Comparison of ENCODE assay signal across 8 cellular contexts in genomic region chr4:83535520-83535944, GRCh38. TPM values are rescaled to one million over a fixed set of nuclear protein-coding genes. Genes with fewer than 3 reads are reported as not detected.
DNase-seq lines count a peak whose midpoint lies in the region; ATAC-seq and TF ChIP-seq lines count a peak whose summit lies in the region.

No MANE protein-coding gene starts in this region.

- peak; percentile 61 for DNase-seq in D341Med (ENCODE audit: low spot score)
- DNase-seq in HuH-7.5 (ENCODE audit: low spot score), result peak; percentile 22
- peak; percentile 18 for DNase-seq in T-helper 2 cell treated with Interferon-gamma antibody and Interleukin-4, amounts not matched to agents 5 μg/mL and 100 μg/mL, for 36 hours (ENCODE audit: low spot score)
- peak; percentile 61 for DNase-seq in brain pericyte (ENCODE audit: low read depth, low spot score)
- DNase-seq in immature natural killer cell, result peak in 2 of 3 donors; percentile 5 to 8
- no peak for DNase-seq in smooth muscle cell (lab: John Stamatoyannopoulos, UW; ENCODE audit: unreplicated experiment)
- no peak for DNase-seq in GM10248 (ENCODE audit: extremely low spot score)

- POLR2A ChIA-PET in GM10248 (lab: Yijun Ruan, JAX), result no interaction called here

- no peaks in the 10 kb centered on the region for H3K79me2 ChIP-seq in smooth muscle cell (ENCODE audit: low read depth)

- TF ChIP-seq CTCF in smooth muscle cell (IDR thresholded peaks at IDR 0.05; ENCODE audit: borderline replicate concordance, insufficient read depth, poor library complexity, severe bottlenecking) (no peak), GM10248 (IDR thresholded peaks at IDR 0.05; ENCODE audit: control extremely low read depth, extremely low read depth, low read depth, missing control alignments) (no peak)

- H2AFZ ChIP-seq in smooth muscle cell (ENCODE audit: low read depth), result peak overlapping the region; percentile 89

- peaks cover 18% of the 10 kb centered on the region for H3K4me1 Mint-ChIP-seq in T-helper 2 cell treated with Interferon-gamma antibody and Interleukin-4, amounts not matched to agents 5 μg/mL and 100 μg/mL, for 36 hours (ENCODE audit: low read depth)
- H3K4me1 Mint-ChIP-seq in immature natural killer cell, result peaks cover 17 to 19% of the 10 kb centered on the region in 2 donors

- H4K20me1 ChIP-seq in smooth muscle cell (ENCODE audit: low read depth), result no peaks in the 10 kb centered on the region

- peak; percentile 26 for ATAC-seq in GM21515 (IDR thresholded peaks at IDR 0.05; ENCODE audit: unreplicated experiment)

- H3K9me3 ChIP-seq in smooth muscle cell (replicated peaks; ENCODE audit: low read depth), result no peaks in the 10 kb centered on the region

- H3K27ac ChIP-seq in smooth muscle cell (ENCODE audit: low read depth), result no peak overlapping the region

- no peaks in the 10 kb centered on the region for H3K36me3 ChIP-seq in smooth muscle cell (ENCODE audit: low read depth)

- H3K27me3 ChIP-seq in smooth muscle cell (ENCODE audit: low read depth), result peaks cover 68% of the 10 kb centered on the region

- H3K4me2 ChIP-seq in smooth muscle cell, result peak overlapping the region; percentile 95

- peak overlapping the region; percentile 93 for H3K4me3 Mint-ChIP-seq in T-helper 2 cell treated with Interferon-gamma antibody and Interleukin-4, amounts not matched to agents 5 μg/mL and 100 μg/mL, for 36 hours
- H3K4me3 Mint-ChIP-seq in immature natural killer cell, result peak overlapping the region; percentile 83 to 89 (median 87)

- peaks cover 55% of the 10 kb centered on the region for H3K27me3 Mint-ChIP-seq in T-helper 2 cell treated with Interferon-gamma antibody and Interleukin-4, amounts not matched to agents 5 μg/mL and 100 μg/mL, for 36 hours (ENCODE audit: low read depth)
- H3K27me3 Mint-ChIP-seq in immature natural killer cell (ENCODE audit: low read depth in 3 of 3), result peaks cover 8 to 30% (median 17%) of the 10 kb centered on the region in 3 donors

- peak overlapping the region; percentile 74 for H3K4me3 ChIP-seq in smooth muscle cell

- CTCF ChIA-PET in GM10248 (lab: Yijun Ruan, JAX), result interaction anchor here (0.6 to 2.0 kb wide), 2 partner anchors 11 to 1104 kb away, joined by 3 to 5 read pairs; no protein-coding TSS in a partner anchor

- H3K4me1 ChIP-seq in smooth muscle cell (ENCODE audit: low read depth), result no peaks in the 10 kb centered on the region

- H3K27ac Mint-ChIP-seq in T-helper 2 cell treated with Interferon-gamma antibody and Interleukin-4, amounts not matched to agents 5 μg/mL and 100 μg/mL, for 36 hours, result peak overlapping the region; percentile 58
- peak overlapping the region in 1 of 6 donors; percentile 26 for H3K27ac Mint-ChIP-seq in immature natural killer cell

- no peak overlapping the region for H3K9ac ChIP-seq in smooth muscle cell (ENCODE audit: low read depth)

- H3F3A ChIP-seq in smooth muscle cell (ENCODE audit: low read depth), result no peaks in the 10 kb centered on the region

- no peaks in the 10 kb centered on the region for H3K36me3 Mint-ChIP-seq in T-helper 2 cell treated with Interferon-gamma antibody and Interleukin-4, amounts not matched to agents 5 μg/mL and 100 μg/mL, for 36 hours (ENCODE audit: low read depth)
- no peaks in the 10 kb centered on the region for H3K36me3 Mint-ChIP-seq in immature natural killer cell

- 2% methylated on average over 19 of the region's 19 CpGs for WGBS in smooth muscle cell (ENCODE audit: low lambda C conversion rate)

- H3K9me3 Mint-ChIP-seq in T-helper 2 cell treated with Interferon-gamma antibody and Interleukin-4, amounts not matched to agents 5 μg/mL and 100 μg/mL, for 36 hours, result no peaks in the 10 kb centered on the region
- H3K9me3 Mint-ChIP-seq in immature natural killer cell, result no peaks in the 10 kb centered on the region

RNA-seq across cellular contexts. Expression of gene GPAT3, which starts 0.4 kb away (rescaled TPM):
- polyA plus RNA-seq in immature natural killer cell (1 to 10 TPM in 1 of 3 donors, under 1 TPM in 1, not detected in 1; 0.56 to 2.1 TPM), smooth muscle cell (0.67 and 1.1 TPM in 2 replicates)
- total RNA-seq in smooth muscle cell, result 0.27 and 0.31 TPM in 2 replicates

RNA-seq across cellular contexts. Expression of gene ABRAXAS1, which starts 50.6 kb away (rescaled TPM):
- 10 to 100 TPM in 1 of 3 donors, 1 to 10 TPM in 2; 6.2 to 10.8 (median 7.4) TPM for polyA plus RNA-seq in immature natural killer cell
- 10.1 and 12.4 TPM in 2 replicates for total RNA-seq in smooth muscle cell
- 1.5 and 2.5 TPM in 2 replicates for polyA plus RNA-seq in smooth muscle cell

Comparison
In these comparisons a context has a peak if more than half of its experiments do, and no peak if none do; other contexts are left out.
1. DNase-seq: peak in D341Med (single experiment), HuH-7.5 (single experiment), T-helper 2 cell treated with Interferon-gamma antibody and Interleukin-4, amounts not matched to agents 5 μg/mL and 100 μg/mL, for 36 hours (single experiment), brain pericyte (single experiment) and immature natural killer cell (2 of 3); none in smooth muscle cell (single experiment) and GM10248 (single experiment).